26 cellular contexts compared by ENCODE assay signal in the genomic region with DNA sequence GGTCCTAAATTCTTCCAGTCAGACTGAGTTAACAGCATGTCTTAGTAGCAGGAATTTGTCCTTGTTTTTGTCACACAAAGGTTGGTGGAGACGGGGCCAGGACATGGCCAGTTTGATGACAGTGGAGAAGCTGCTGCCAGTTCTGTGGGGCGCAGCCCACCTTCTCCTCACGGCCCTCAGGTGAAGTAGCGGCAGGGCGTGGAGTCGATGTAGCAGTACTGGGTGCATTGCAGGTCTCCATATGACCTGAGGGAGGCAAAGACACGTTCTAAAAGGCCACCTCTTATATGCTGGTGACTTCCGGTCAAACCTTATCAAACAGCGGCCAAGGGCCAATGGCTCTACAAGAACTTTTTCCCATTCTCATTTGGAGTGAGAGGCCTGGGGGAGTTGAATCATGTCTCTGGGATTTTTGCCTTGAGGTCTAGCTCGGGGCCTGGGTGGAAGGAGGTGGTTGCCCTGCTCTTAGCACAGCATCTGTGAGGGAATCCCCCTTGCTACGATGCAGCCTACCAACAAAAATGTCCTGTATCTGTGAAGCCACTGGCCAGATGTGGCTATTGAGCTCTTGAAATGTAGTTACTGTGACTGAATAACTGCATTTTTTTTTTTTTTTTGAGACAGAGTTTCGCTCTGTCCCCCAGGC.
"Had no signal": no experiment of that assay in that cellular context is flagged by ENCODE, and none has a peak within 500 bp of the region (broad histone marks: within the 10 kb centered on the region; RNA-seq: fewer than 3 reads in every experiment).

No MANE protein-coding gene starts in this region.

- DNase-seq: cerebellar nuclear complex; cortex of kidney; effector memory CD8-positive, alpha-beta T cell; kidney glomerular epithelial cell; mesenchymal stem cell; mucosa of descending colon; naive B cell; nephron progenitor cell; nucleus accumbens; right cardiac atrium; sigmoid colon; stimulated activated CD4-positive, alpha-beta T cell treated with anti-CD3 and anti-CD28 coated beads, Interleukin-2, amount 100 ng/mL, for 24 hours; stimulated activated CD4-positive, alpha-beta T cell treated with anti-CD3 and anti-CD28 coated beads, Interleukin-4, amount 100 ng/mL, for 24 hours; stimulated activated naive CD8-positive, alpha-beta T cell treated with anti-CD3 and anti-CD28 coated beads, Interleukin-15, Interleukin-2, amounts not matched to agents 100 U/mL and 50 U/mL, for 24 hours; substantia nigra; testis; uterus had no signal

- H3K27me3 ChIP-seq: hepatocyte, sigmoid colon, testis, tibial artery, upper lobe of left lung, uterus had no signal

- H3K4me1 ChIP-seq: prostate gland, sigmoid colon, testis, tibial artery, upper lobe of left lung, uterus had no signal

- H3K4me3 ChIP-seq: hepatocyte, lung, mucosa of descending colon, prostate gland, sigmoid colon, testis, tibial artery, upper lobe of left lung, uterus had no signal

- H2AFZ ChIP-seq: hepatocyte had no signal

- ATAC-seq: effector memory CD8-positive, alpha-beta T cell; left lobe of liver; mucosa of descending colon; right cardiac atrium; stimulated activated effector memory CD8-positive, alpha-beta T cell treated with anti-CD3 and anti-CD28 coated beads, Interleukin-12 subunit alpha, Interleukin-12 subunit beta, amount 100 ng/mL, for 72 hours; stimulated activated naive CD8-positive, alpha-beta T cell treated with anti-CD3 and anti-CD28 coated beads, Interleukin-15, Interleukin-2, amounts not matched to agents 100 U/mL and 50 U/mL, for 24 hours had no signal

- H3K9me3 ChIP-seq: mucosa of descending colon, prostate gland, sigmoid colon, testis, tibial artery, upper lobe of left lung, uterus had no signal

- H3K79me2 ChIP-seq: hepatocyte had no signal

- FAIRE-seq: frontal cortex, islet of Langerhans had no signal

- H3K36me3 ChIP-seq: prostate gland, upper lobe of left lung, uterus had no signal

- H3K27ac ChIP-seq: hepatocyte, prostate gland, sigmoid colon, testis, tibial artery, upper lobe of left lung, uterus had no signal

- H3K4me2 ChIP-seq: hepatocyte had no signal
